Comparison of ENCODE assay signal across 31 cellular contexts in the genomic region with DNA sequence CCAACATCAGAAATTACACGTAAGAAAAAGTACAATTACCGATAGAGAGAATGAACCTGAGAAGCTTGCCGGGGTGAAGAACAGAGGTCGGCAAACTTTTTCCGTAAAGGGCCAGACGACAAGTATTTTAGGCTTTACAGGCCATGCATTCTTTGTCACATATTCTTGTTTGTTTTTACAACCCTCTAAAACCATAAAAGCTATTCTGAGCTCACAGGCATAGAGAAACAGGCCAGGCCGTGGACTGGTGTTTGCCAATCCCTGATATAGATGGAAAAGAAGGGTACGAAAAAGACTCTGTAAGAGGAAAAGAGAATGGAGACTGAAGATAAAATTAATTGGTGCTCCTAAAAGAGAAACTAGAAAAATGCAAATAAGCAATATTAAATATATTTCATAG. TPM values are rescaled to one million over a fixed set of nuclear protein-coding genes. Genes with fewer than 3 reads are reported as not detected.
DNase-seq lines count a peak whose midpoint lies in the region; ATAC-seq, FAIRE-seq and TF ChIP-seq lines count a peak whose summit lies in the region.
"Had no signal": no experiment of that assay in that cellular context is flagged by ENCODE, and none has a peak within 500 bp of the region (broad histone marks: within the 10 kb centered on the region; RNA-seq: fewer than 3 reads in every experiment).

No MANE protein-coding gene starts in this region.

- peak overlapping the region; percentile 77 for H3K27ac Mint-ChIP-seq in activated naive CD4-positive, alpha-beta T cell treated with anti-CD3 and anti-CD28 coated beads, Interleukin-2, amount 50 U/mL, for 24 hours
- H3K27ac Mint-ChIP-seq in activated naive CD4-positive, alpha-beta T cell treated with anti-CD3 and anti-CD28 coated beads, Interleukin-2, amount 10 ng/mL, durations not matched to agents 7 days and 5 days = no peak overlapping the region
- H3K27ac Mint-ChIP-seq in activated CD8-positive, alpha-beta T cell treated with anti-CD3 and anti-CD28 coated beads for 36 hours = peak overlapping the region; percentile 67
- H3K27ac Mint-ChIP-seq in mesothelial cell of epicardium = peak overlapping the region; percentile 92
- H3K27ac Mint-ChIP-seq: natural killer cell treated with Interleukin-12 subunit alpha and Interleukin-12 subunit beta and Interleukin-15 and Interleukin-18, amount 100 ng/mL, for 72 hours; T-helper 2 cell treated with Interferon-gamma antibody and Interleukin-4, amounts not matched to agents 5 μg/mL and 100 μg/mL, for 36 hours had no signal

- no peak for ATAC-seq in activated CD8-positive, alpha-beta T cell treated with anti-CD3 and anti-CD28 coated beads for 36 hours
- ATAC-seq: gastroesophageal sphincter; natural killer cell treated with Interleukin-12 subunit alpha and Interleukin-12 subunit beta and Interleukin-15 and Interleukin-18, amount 100 ng/mL, for 72 hours; Right ventricle myocardium inferior; SK-N-SH treated with all-trans-retinoic acid at 6 μM for 48 hours; upper lobe of right lung had no signal

- intact Hi-C loops in activated CD8-positive, alpha-beta T cell treated with anti-CD3 and anti-CD28 coated beads for 36 hours (cut with micrococcal nuclease) = no loop called here

- no peaks in the 10 kb centered on the region for H3K27me3 Mint-ChIP-seq in activated naive CD4-positive, alpha-beta T cell treated with anti-CD3 and anti-CD28 coated beads, Interleukin-2, amount 50 U/mL, for 24 hours
- no peaks in the 10 kb centered on the region for H3K27me3 Mint-ChIP-seq in activated naive CD4-positive, alpha-beta T cell treated with anti-CD3 and anti-CD28 coated beads, Interleukin-2, amount 10 ng/mL, durations not matched to agents 7 days and 5 days
- H3K27me3 Mint-ChIP-seq in activated CD8-positive, alpha-beta T cell treated with anti-CD3 and anti-CD28 coated beads for 36 hours = no peaks in the 10 kb centered on the region
- H3K27me3 Mint-ChIP-seq in mesothelial cell of epicardium (ENCODE audit: low read depth) = no peaks in the 10 kb centered on the region
- H3K27me3 Mint-ChIP-seq: natural killer cell treated with Interleukin-12 subunit alpha and Interleukin-12 subunit beta and Interleukin-15 and Interleukin-18, amount 100 ng/mL, for 72 hours had no signal

- H3K9me3 Mint-ChIP-seq in activated naive CD4-positive, alpha-beta T cell treated with anti-CD3 and anti-CD28 coated beads, Interleukin-2, amount 50 U/mL, for 24 hours = no peaks in the 10 kb centered on the region
- no peaks in the 10 kb centered on the region for H3K9me3 Mint-ChIP-seq in activated naive CD4-positive, alpha-beta T cell treated with anti-CD3 and anti-CD28 coated beads, Interleukin-2, amount 10 ng/mL, durations not matched to agents 7 days and 5 days
- H3K9me3 Mint-ChIP-seq in activated CD8-positive, alpha-beta T cell treated with anti-CD3 and anti-CD28 coated beads for 36 hours = peaks cover 1% of the 10 kb centered on the region
- peaks cover 3% of the 10 kb centered on the region for H3K9me3 Mint-ChIP-seq in mesothelial cell of epicardium
- H3K9me3 Mint-ChIP-seq: natural killer cell treated with Interleukin-12 subunit alpha and Interleukin-12 subunit beta and Interleukin-15 and Interleukin-18, amount 100 ng/mL, for 72 hours; T-helper 2 cell treated with Interferon-gamma antibody and Interleukin-4, amounts not matched to agents 5 μg/mL and 100 μg/mL, for 36 hours had no signal

- peak overlapping the region; percentile 63 for H3K4me3 Mint-ChIP-seq in activated naive CD4-positive, alpha-beta T cell treated with anti-CD3 and anti-CD28 coated beads, Interleukin-2, amount 50 U/mL, for 24 hours
- H3K4me3 Mint-ChIP-seq in activated naive CD4-positive, alpha-beta T cell treated with anti-CD3 and anti-CD28 coated beads, Interleukin-2, amount 10 ng/mL, durations not matched to agents 7 days and 5 days = no peak overlapping the region
- H3K4me3 Mint-ChIP-seq in activated CD8-positive, alpha-beta T cell treated with anti-CD3 and anti-CD28 coated beads for 36 hours = no peak overlapping the region
- no peak overlapping the region for H3K4me3 Mint-ChIP-seq in mesothelial cell of epicardium
- H3K4me3 Mint-ChIP-seq: natural killer cell treated with Interleukin-12 subunit alpha and Interleukin-12 subunit beta and Interleukin-15 and Interleukin-18, amount 100 ng/mL, for 72 hours; T-helper 2 cell treated with Interferon-gamma antibody and Interleukin-4, amounts not matched to agents 5 μg/mL and 100 μg/mL, for 36 hours had no signal

- H3K4me1 Mint-ChIP-seq in activated naive CD4-positive, alpha-beta T cell treated with anti-CD3 and anti-CD28 coated beads, Interleukin-2, amount 50 U/mL, for 24 hours = peaks cover 56% of the 10 kb centered on the region
- peaks cover 40% of the 10 kb centered on the region for H3K4me1 Mint-ChIP-seq in activated naive CD4-positive, alpha-beta T cell treated with anti-CD3 and anti-CD28 coated beads, Interleukin-2, amount 10 ng/mL, durations not matched to agents 7 days and 5 days
- H3K4me1 Mint-ChIP-seq in activated CD8-positive, alpha-beta T cell treated with anti-CD3 and anti-CD28 coated beads for 36 hours (ENCODE audit: low read depth) = peaks cover 59% of the 10 kb centered on the region
- H3K4me1 Mint-ChIP-seq in mesothelial cell of epicardium = peaks cover 26% of the 10 kb centered on the region

- no peak for DNase-seq in activated naive CD4-positive, alpha-beta T cell treated with anti-CD3 and anti-CD28 coated beads, Interleukin-2, amount 10 ng/mL, durations not matched to agents 7 days and 5 days
- DNase-seq in activated CD8-positive, alpha-beta T cell treated with anti-CD3 and anti-CD28 coated beads for 36 hours = no peak
- DNase-seq in mesothelial cell of epicardium (ENCODE audit: low spot score in 2 of 2, unreplicated experiment in 2 of 2) (no peak), urothelium cell line (ENCODE audit: low spot score) (no peak), DMS153 (lab: John Stamatoyannopoulos, UW) (no peak), C1 segment of cervical spinal cord (lab: John Stamatoyannopoulos, UW) (no peak)
- DNase-seq: activated CD4-positive, alpha-beta T cell treated with anti-CD3 and anti-CD28 coated beads for 1 hour; activated T-cell treated with anti-CD3 and anti-CD28 coated beads, Interleukin-2, amount 50 U/mL, for 48 hours; amygdala; DMS53; dorsolateral prefrontal cortex; HCEC 1CT; KG1; MM.1S; NCI-H1105 treated with DMSO at 0.1 percent for 48 hours; NCI-H2029; NCI-H69; occipital lobe; PC-9; sigmoid colon; stimulated activated CD4-positive, alpha-beta T cell treated with anti-CD3 and anti-CD28 coated beads, Interleukin-4, amount 100 ng/mL, for 24 hours; upper lobe of right lung had no signal

- no peak for FAIRE-seq in urothelium cell line (lab: Jason Lieb, UNC)

- no peak for TF ChIP-seq CTCF in activated CD8-positive, alpha-beta T cell treated with anti-CD3 and anti-CD28 coated beads for 36 hours (IDR thresholded peaks at IDR 0.05)
- TF ChIP-seq CTCF in mesothelial cell of epicardium (IDR thresholded peaks at IDR 0.05; ENCODE audit: unreplicated experiment) = no peak

- POLR2A ChIA-PET in activated CD8-positive, alpha-beta T cell treated with anti-CD3 and anti-CD28 coated beads for 36 hours (lab: Charles Lee) = interaction anchor here (0.6 to 1.5 kb wide), 3 partner anchors 10 to 173 kb away, joined by 3 to 6 read pairs (median 3); no protein-coding TSS in a partner anchor

- CTCF ChIA-PET in activated naive CD4-positive, alpha-beta T cell treated with anti-CD3 and anti-CD28 coated beads, Interleukin-2, amount 10 ng/mL, durations not matched to agents 7 days and 5 days (lab: Charles Lee) = no interaction called here
- CTCF ChIA-PET in activated CD8-positive, alpha-beta T cell treated with anti-CD3 and anti-CD28 coated beads for 36 hours (lab: Charles Lee) = interaction anchor here (0.9 kb wide), 2 partner anchors 23 to 33 kb away, joined by 4 read pairs; no protein-coding TSS in a partner anchor

- peaks cover 33% of the 10 kb centered on the region for H3K36me3 Mint-ChIP-seq in activated naive CD4-positive, alpha-beta T cell treated with anti-CD3 and anti-CD28 coated beads, Interleukin-2, amount 50 U/mL, for 24 hours
- peaks cover 64% of the 10 kb centered on the region for H3K36me3 Mint-ChIP-seq in activated naive CD4-positive, alpha-beta T cell treated with anti-CD3 and anti-CD28 coated beads, Interleukin-2, amount 10 ng/mL, durations not matched to agents 7 days and 5 days
- peaks cover 71% of the 10 kb centered on the region for H3K36me3 Mint-ChIP-seq in activated CD8-positive, alpha-beta T cell treated with anti-CD3 and anti-CD28 coated beads for 36 hours (ENCODE audit: low read depth)
- peaks cover 44% of the 10 kb centered on the region for H3K36me3 Mint-ChIP-seq in mesothelial cell of epicardium

RNA-seq across cellular contexts. Expression of a gene that starts 15.4 kb away (rescaled TPM):
- 100 to 1,000 TPM; 476 to 491 TPM for total RNA-seq in activated CD8-positive, alpha-beta T cell treated with anti-CD3 and anti-CD28 coated beads for 36 hours
- total RNA-seq in mesothelial cell of epicardium = 82.1 to 94.3 TPM (median 87.4 TPM) in 3 replicates

RNA-seq across cellular contexts. Expression of a gene that starts 49.7 kb away (rescaled TPM):
- not detected for total RNA-seq in activated CD8-positive, alpha-beta T cell treated with anti-CD3 and anti-CD28 coated beads for 36 hours
- 0.34 to 0.54 TPM (median 0.40 TPM) in 3 replicates for total RNA-seq in mesothelial cell of epicardium
- total RNA-seq: G401; mononuclear cell; natural killer cell treated with Interleukin-12 subunit alpha and Interleukin-12 subunit beta and Interleukin-15 and Interleukin-18, amount 100 ng/mL, for 72 hours; PC-9; pulmonary artery endothelial cell; Right ventricle myocardium inferior; sigmoid colon had no signal
